ENCODE assay signal across 11 cellular contexts in the genomic region with DNA sequence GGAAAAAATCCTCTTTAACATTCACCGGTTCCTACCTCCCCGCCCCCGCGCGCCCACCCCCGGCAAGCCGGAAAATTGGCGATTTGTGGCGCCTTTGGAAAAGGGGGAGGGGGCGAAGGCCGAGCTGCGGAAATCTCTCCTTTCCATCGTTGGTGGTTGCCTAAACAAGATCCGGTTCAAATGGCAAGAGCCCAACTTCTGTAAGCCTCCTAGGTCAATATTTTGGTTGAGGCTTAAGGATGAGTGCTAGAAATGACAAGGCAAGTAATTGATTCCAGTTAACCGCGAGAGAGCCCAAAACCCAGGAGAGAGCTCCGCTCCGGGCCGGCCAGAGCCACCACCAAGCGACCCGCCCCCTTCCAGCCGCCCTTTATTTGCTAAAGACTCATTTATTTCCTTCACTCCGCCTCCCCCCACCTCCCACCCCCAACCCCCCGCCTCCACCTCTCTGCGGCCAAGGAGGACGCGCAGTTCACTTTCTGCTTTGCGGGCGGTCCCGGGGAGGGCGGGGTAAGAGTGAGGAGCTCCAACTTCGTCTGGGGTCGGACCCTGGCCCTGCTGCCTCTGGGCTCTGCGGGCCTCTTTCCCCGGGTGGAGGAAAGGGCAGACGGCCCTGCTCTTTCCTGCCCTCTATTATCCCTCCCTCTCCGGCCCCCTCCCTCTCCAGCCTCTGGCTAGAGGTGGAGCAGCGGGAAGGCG. TPM values are rescaled to one million over a fixed set of nuclear protein-coding genes. Genes with fewer than 3 reads are reported as not detected.
DNase-seq lines count a peak whose midpoint lies in the region; ATAC-seq and TF ChIP-seq lines count a peak whose summit lies in the region.
"Had no signal": no experiment of that assay in that cellular context is flagged by ENCODE, and none has a peak within 500 bp of the region (broad histone marks: within the 10 kb centered on the region; RNA-seq: fewer than 3 reads in every experiment).

No MANE protein-coding gene starts in this region.

- H3K4me1 Mint-ChIP-seq in T-cell, result peaks cover 53 to 61% (median 58%) of the 10 kb centered on the region in 3 donors
- peaks cover 8 to 13% of the 10 kb centered on the region in 2 donors for H3K4me1 Mint-ChIP-seq in immature natural killer cell

- CTCF ChIA-PET in T-cell (lab: Charles Lee), result interaction anchor here in 1 of 2 donors (0.6 kb wide), 1 partner anchor 10 kb away, joined by 3 read pairs; no protein-coding TSS in a partner anchor

- H3K36me3 Mint-ChIP-seq in T-cell (no peaks in the 10 kb centered on the region), immature natural killer cell (no peaks in the 10 kb centered on the region)

- TF ChIP-seq POLR2A in lower leg skin (IDR thresholded peaks at IDR 0.05) (no peak), GM18505 (IDR thresholded peaks at IDR 0.05; ENCODE audit: borderline replicate concordance, extremely low read depth, insufficient read depth, insufficient read length) (no peak)

- H3K4me1 ChIP-seq in right cardiac atrium (ENCODE audit: control insufficient read depth, insufficient read depth, low read length) (no peaks in the 10 kb centered on the region), mucosa of descending colon (ENCODE audit: low read depth) (peaks cover 23% of the 10 kb centered on the region)

- POLR2A ChIA-PET in T-cell (lab: Charles Lee), result no interaction called here

- H3K9me3 ChIP-seq in right cardiac atrium (ENCODE audit: control insufficient read depth, low read length) (no peaks in the 10 kb centered on the region), mucosa of descending colon (no peaks in the 10 kb centered on the region)

- H3K4me3 ChIP-seq in right cardiac atrium (ENCODE audit: low read length), result peak overlapping the region; percentile 24
- H3K4me3 ChIP-seq in mucosa of descending colon, result no peak overlapping the region
- H3K4me3 ChIP-seq in lower leg skin (ENCODE audit: low read depth, poor library complexity, severe bottlenecking), result no peak overlapping the region

- intact Hi-C loops in right cardiac atrium (cut with DNase I) (no loop called here), left ventricle myocardium superior (cut with micrococcal nuclease) (no loop called here), mucosa of descending colon (cut with DNase I, micrococcal nuclease) (no loop called here), lower leg skin (cut with DNase I; ENCODE audit: low total_unique reads) (no loop called here)

- DNase-seq in right cardiac atrium (no peak), left ventricle myocardium superior (no peak), T-cell (no peak), mucosa of descending colon (no peak), lower leg skin (ENCODE audit: low spot score in 2 of 2) (no peak), immature natural killer cell (no peak)
- DNase-seq: DMS79 had no signal

- H3K27me3 Mint-ChIP-seq in T-cell (peaks cover 58 to 79% of the 10 kb centered on the region in 2 donors), immature natural killer cell (ENCODE audit: low read depth in 3 of 3) (peaks cover 17 to 26% (median 26%) of the 10 kb centered on the region in 3 donors)

- no peaks in the 10 kb centered on the region for H3K36me3 ChIP-seq in mucosa of descending colon (ENCODE audit: low read depth)

- H3K9me3 Mint-ChIP-seq in T-cell (no peaks in the 10 kb centered on the region), immature natural killer cell (peaks cover 0 to 1% (median 0%) of the 10 kb centered on the region in 6 donors)

- WGBS in right cardiac atrium, result 2% methylated on average over 39 of the region's 39 CpGs
- 2 to 4% methylated on average over 37 to 39 of the region's 39 CpGs for WGBS in lower leg skin, 2 donors

- TF ChIP-seq CTCF in mucosa of descending colon (IDR thresholded peaks at IDR 0.05) (no peak), lower leg skin (IDR thresholded peaks at IDR 0.05) (no peak)

- H3K27ac Mint-ChIP-seq in T-cell (no peak overlapping the region), immature natural killer cell (no peak overlapping the region)

- H3K27me3 ChIP-seq in right cardiac atrium (ENCODE audit: control insufficient read depth, insufficient read depth) (no peaks in the 10 kb centered on the region), layer of hippocampus (ENCODE audit: control insufficient read depth, insufficient read depth, low read length) (peaks cover 17% of the 10 kb centered on the region)

- H3K27ac ChIP-seq in right cardiac atrium (ENCODE audit: low read length) (no peak overlapping the region), layer of hippocampus (ENCODE audit: low read depth, low read length) (peak overlapping the region; percentile 38)

- peak overlapping the region; percentile 31 to 72 (median 59) for H3K4me3 Mint-ChIP-seq in T-cell
- H3K4me3 Mint-ChIP-seq in immature natural killer cell, result no peak overlapping the region

- ATAC-seq in right cardiac atrium (no peak), left ventricle myocardium superior (no peak), T-cell (replicated peaks in 1 of 4) (no peak), mucosa of descending colon (no peak), GM18505 (IDR thresholded peaks at IDR 0.05; ENCODE audit: unreplicated experiment) (no peak)

RNA-seq across cellular contexts. Expression of a gene that starts 0.8 kb away (rescaled TPM):
- total RNA-seq in right cardiac atrium (not detected), left ventricle myocardium superior (not detected), T-cell (not detected), mucosa of descending colon (1 to 10 TPM in 1 of 3 donors, under 1 TPM in 2; 0.22 to 1.8 (median 0.81) TPM), lower leg skin (not detected)
- polyA plus RNA-seq in right cardiac atrium (not detected), immature natural killer cell (not detected)
- total RNA-seq: LHCN-M2, liver had no signal
- polyA plus RNA-seq: liver had no signal

Comparison
In these comparisons a context has a peak if more than half of its experiments do, and no peak if none do; other contexts are left out.
1. H3K4me3 Mint-ChIP-seq: peak in T-cell (3 of 3); none in immature natural killer cell (0 of 5).